19 cellular contexts compared by ENCODE assay signal in genomic region chr4:101049549-101050001, GRCh38.
"Had no signal": no experiment of that assay in that cellular context is flagged by ENCODE, and none has a peak within 500 bp of the region (broad histone marks: within the 10 kb centered on the region; RNA-seq: fewer than 3 reads in every experiment).

No MANE protein-coding gene starts in this region.

- H3K27ac ChIP-seq: colonic mucosa, heart left ventricle, right atrium auricular region, sigmoid colon, skin epidermis had no signal

- H3K27me3 Mint-ChIP-seq: naive B cell had no signal

- H3K9me3 Mint-ChIP-seq: endodermal cell, naive B cell had no signal

- H3K27ac Mint-ChIP-seq: endodermal cell had no signal

- H3K4me1 Mint-ChIP-seq: naive B cell had no signal

- DNase-seq: colonic mucosa; dermis blood vessel endothelial cell; effector CD4-positive, alpha-beta T cell; endodermal cell; foreskin melanocyte; heart left ventricle; hippocampal formation; left colon; left ventricle myocardium superior; mesenchymal stem cell; naive B cell; posterior cingulate gyrus; sigmoid colon; stimulated activated naive CD4-positive, alpha-beta T cell treated with Interleukin-2 at 50 U/mL for 16 hours; trophoblast cell had no signal

- H3K4me1 ChIP-seq: colonic mucosa, right atrium auricular region, sigmoid colon had no signal

- H3K9me3 ChIP-seq: colonic mucosa, heart left ventricle, right atrium auricular region, sigmoid colon had no signal

- ATAC-seq: heart left ventricle, left colon, left ventricle myocardium superior had no signal

- FAIRE-seq: endothelial cell of umbilical vein had no signal

- H3K4me3 Mint-ChIP-seq: endodermal cell, naive B cell had no signal

- H3K27me3 ChIP-seq: colonic mucosa, heart left ventricle, right atrium auricular region, sigmoid colon had no signal

- H3K4me3 ChIP-seq: colonic mucosa, heart left ventricle, lung, right atrium auricular region, sigmoid colon, skin epidermis had no signal

- H3K36me3 ChIP-seq: colonic mucosa, right atrium auricular region, sigmoid colon had no signal
